Comparison of ENCODE assay signal across 21 cellular contexts in the genomic region with DNA sequence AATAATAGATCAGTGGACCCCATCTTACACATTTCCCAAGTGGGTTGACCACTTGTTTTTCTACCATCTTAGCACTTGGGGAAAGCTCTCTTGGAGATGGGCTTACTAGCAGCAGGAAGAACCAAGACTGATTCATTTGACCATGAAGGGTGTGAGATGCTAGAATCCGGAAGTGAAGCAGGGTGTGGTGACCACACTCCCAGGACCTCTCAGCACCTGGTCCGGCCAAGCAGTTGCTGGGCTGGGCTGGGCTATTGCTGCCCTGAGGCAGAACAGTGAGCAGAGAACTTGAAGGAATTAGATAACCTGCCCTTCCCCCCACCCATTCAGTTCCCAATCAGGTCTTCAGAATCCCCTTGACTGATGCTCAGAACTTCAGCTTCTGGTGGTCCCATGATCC. TPM values are rescaled to one million over a fixed set of nuclear protein-coding genes. Genes with fewer than 3 reads are reported as not detected.
A peak's percentile ranks its signal among the peaks of the same experiment; 100 is the strongest.
DNase-seq lines count a peak whose midpoint lies in the region; ATAC-seq, FAIRE-seq and TF ChIP-seq lines count a peak whose summit lies in the region.
"Had no signal": no experiment of that assay in that cellular context is flagged by ENCODE, and none has a peak within 500 bp of the region (broad histone marks: within the 10 kb centered on the region; RNA-seq: fewer than 3 reads in every experiment).

No MANE protein-coding gene starts in this region.

- no peaks in the 10 kb centered on the region for H3K36me3 ChIP-seq in PC-9 (ENCODE audit: low read depth)

- H3K79me2 ChIP-seq in PC-9 (ENCODE audit: low read depth), result no peaks in the 10 kb centered on the region

- H3F3A ChIP-seq in PC-9 (ENCODE audit: insufficient read depth, low read depth), result peaks cover 22% of the 10 kb centered on the region; the same call in 1 of the 2 replicates

- intact Hi-C loops in PC-9 (cut with micrococcal nuclease; ENCODE audit: unreplicated experiment), result no loop called here

- H3K4me1 ChIP-seq in PC-9 (replicated peaks; ENCODE audit: insufficient read depth), result peaks cover 17% of the 10 kb centered on the region

- H3K4me3 ChIP-seq in PC-9, result no peak overlapping the region

- H3K27ac ChIP-seq in 22Rv1, result peak overlapping the region; percentile 27; the same call in 1 of the 2 replicates
- H3K27ac ChIP-seq in PC-9, result peak overlapping the region; percentile 33; the same call in 1 of the 2 replicates

- DNase-seq in PC-9, result peak; percentile 70 to 91
- DNase-seq in NCI-H2227 treated with DMSO at 0.1 percent for 48 hours (lab: John Stamatoyannopoulos, UW), result no peak
- no peak for DNase-seq in GM10248 (ENCODE audit: extremely low spot score)
- DNase-seq in RCC 7860 (ENCODE audit: low spot score), result no peak
- no peak for DNase-seq in NCI-H2107 treated with DMSO at 0.1 percent for 48 hours (lab: John Stamatoyannopoulos, UW; ENCODE audit: unreplicated experiment)
- DNase-seq: activated CD4-positive, CD25-positive, alpha-beta regulatory T cell treated with anti-CD3 and anti-CD28 coated beads, Interleukin-2, amount 50 U/mL, for 72 hours; activated CD8-positive, alpha-beta memory T cell treated with anti-CD3 and anti-CD28 coated beads for 24 hours; activated naive CD4-positive, alpha-beta T cell treated with anti-CD3 and anti-CD28 coated beads for 36 hours; activated T-cell treated with anti-CD3 and anti-CD28 coated beads, Interleukin-2, amount 50 U/mL, for 4 hours; C1 segment of cervical spinal cord; hippocampal formation; right cardiac atrium; RPMI8226; stimulated activated CD8-positive, alpha-beta memory T cell treated with anti-CD3 and anti-CD28 coated beads, Interleukin-4, amount 100 ng/mL, for 48 hours; T1000 had no signal

- no peaks in the 10 kb centered on the region for H3K27me3 ChIP-seq in PC-9 (ENCODE audit: insufficient read depth, low read depth)

- BruUV-seq in PC-9 (replicated peaks; lab: Mats Ljungman, UMichigan), result no TSS peak

- H4K20me1 ChIP-seq in PC-9 (ENCODE audit: insufficient read depth), result no peaks in the 10 kb centered on the region

- POLR2A ChIA-PET in PC-9 (lab: Charles Lee; ENCODE audit: unreplicated experiment), result interaction anchor here (0.5 kb wide), 1 partner anchor 383 kb away, joined by 9 read pairs; no protein-coding TSS in a partner anchor
- POLR2A ChIA-PET in GM10248 (lab: Yijun Ruan, JAX), result no interaction called here

- CTCF ChIA-PET in PC-9 (lab: Charles Lee) (no interaction called here), GM10248 (lab: Yijun Ruan, JAX) (interaction anchor here (1.0 to 6.3 kb wide), 3 partner anchors 9 to 32 kb away, joined by 4 to 35 read pairs (median 4); no protein-coding TSS in a partner anchor)

- no peaks in the 10 kb centered on the region for H3K9me2 ChIP-seq in PC-9 (ENCODE audit: insufficient read depth)

- H2AFZ ChIP-seq in PC-9, result no peak overlapping the region

- peak overlapping the region; percentile 46 for H3K4me2 ChIP-seq in PC-9

- TF ChIP-seq CTCF in 22Rv1 (IDR thresholded peaks at IDR 0.05), result no peak
- TF ChIP-seq CTCF in PC-9 (conservative IDR thresholded peaks at IDR 0.05), result no peak
- no peak for TF ChIP-seq CTCF in GM10248 (IDR thresholded peaks at IDR 0.05; ENCODE audit: control extremely low read depth, extremely low read depth, low read depth, missing control alignments)

- FAIRE-seq in RCC 7860 (lab: Jason Lieb, UNC), result no peak
- FAIRE-seq: frontal cortex, H1, islet of Langerhans had no signal

- ATAC-seq in GM19025 (IDR thresholded peaks at IDR 0.05; ENCODE audit: low read depth, unreplicated experiment), result peak; percentile 66
- peak; percentile 76 for ATAC-seq in esophagus mucosa
- ATAC-seq: activated T-cell treated with anti-CD3 and anti-CD28 coated beads, Interleukin-2, amount 50 U/mL, for 4 hours; right cardiac atrium had no signal

- H3K9me3 ChIP-seq in PC-9 (ENCODE audit: insufficient read depth, low read depth), result no peaks in the 10 kb centered on the region

RNA-seq across cellular contexts. Expression of a gene that starts 24.4 kb away (rescaled TPM):
- total RNA-seq in PC-9 (2021) (48.3 and 61.9 TPM in 2 replicates), esophagus mucosa (11.1 TPM)

RNA-seq across cellular contexts. Expression of a gene that starts 48.0 kb away (rescaled TPM):
- total RNA-seq in PC-9 (2021) (20.3 and 50.8 TPM in 2 replicates), esophagus mucosa (17.9 TPM)

RNA-seq across cellular contexts. Expression of a gene that starts 53.8 kb away (rescaled TPM):
- total RNA-seq in PC-9 (2021), result 35.4 TPM in 2 replicates
- total RNA-seq in esophagus mucosa, result 28.8 TPM

Comparison
In these comparisons a context has a peak if more than half of its experiments do, and no peak if none do; other contexts are left out.
1. DNase-seq: peak in PC-9 (2 of 2); none in NCI-H2227 treated with DMSO at 0.1 percent for 48 hours (single experiment), GM10248 (single experiment), RCC 7860 (single experiment) and NCI-H2107 treated with DMSO at 0.1 percent for 48 hours (single experiment).